ENCODE assay signal across 8 cellular contexts in the genomic region with DNA sequence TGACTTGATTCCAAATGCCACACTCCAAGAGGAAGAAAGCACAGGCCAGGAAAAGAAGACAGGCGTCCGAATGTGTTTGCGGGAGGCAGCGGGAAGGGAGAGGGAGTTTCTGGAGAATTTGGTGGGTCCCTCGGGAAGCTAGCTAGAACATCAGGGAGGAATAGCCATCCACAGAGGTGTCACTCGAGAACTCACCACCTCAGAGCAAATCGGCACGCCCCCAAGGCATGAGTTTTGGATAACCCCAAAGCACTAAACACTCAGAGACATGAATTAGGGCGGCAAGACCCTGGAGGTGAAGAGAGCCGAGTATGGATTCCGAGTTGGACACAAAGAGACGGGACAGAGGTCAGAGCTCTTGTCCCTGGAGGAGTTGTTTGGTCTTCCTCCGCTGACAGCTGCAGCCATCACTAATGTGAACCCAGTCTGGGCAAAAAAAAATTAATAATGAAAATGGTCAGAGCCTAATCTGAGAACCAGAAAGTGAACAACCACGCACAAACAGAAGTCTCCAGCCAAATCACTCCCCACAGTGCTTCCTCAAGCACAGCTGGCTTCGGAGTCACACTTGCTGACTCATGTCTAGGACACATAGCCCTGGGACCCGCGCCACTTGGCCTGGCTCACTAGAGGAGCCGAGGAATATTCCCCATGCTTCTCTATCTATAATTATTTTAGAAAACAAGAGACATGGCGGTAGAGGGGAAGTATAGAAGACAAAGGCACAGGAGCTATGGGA.
A peak's percentile ranks its signal among the peaks of the same experiment; 100 is the strongest.
DNase-seq lines count a peak whose midpoint lies in the region; ATAC-seq and TF ChIP-seq lines count a peak whose summit lies in the region.

No MANE protein-coding gene starts in this region.

- no peak overlapping the region for H3K4me3 ChIP-seq in prostate gland

- H3K36me3 ChIP-seq in prostate gland = no peaks in the 10 kb centered on the region

- ATAC-seq in SK-N-SH treated with all-trans-retinoic acid at 6 μM for 48 hours (peak; percentile 69), HG03469 (IDR thresholded peaks at IDR 0.05; ENCODE audit: unreplicated experiment) (no peak), HG02852 (IDR thresholded peaks at IDR 0.05; ENCODE audit: unreplicated experiment) (no peak)

- TF ChIP-seq POLR2A in prostate gland (IDR thresholded peaks at IDR 0.05) = no peak

- DNase-seq in CD1c-positive myeloid dendritic cell (ENCODE audit: extremely low spot score) (peak; percentile 43), cardiac septum (ENCODE audit: low spot score) (peak; percentile 92), prostate gland (ENCODE audit: low spot score) (peak; percentile 81), KBM-7 (no peak)
- DNase-seq in NK-92 treated with Interleukin-12 subunit alpha and Interleukin-12 subunit beta, amount 100 ng/mL, for 24 hours (lab: John Stamatoyannopoulos, UW) = no peak

- intact Hi-C loops in cardiac septum (cut with DNase I) (loop anchor here (5.0 kb wide), 4 partner anchors 61 to 239 kb away; no protein-coding TSS in a partner anchor), prostate gland (cut with DNase I) (loop anchor here (1.0 to 5.0 kb wide), 3 partner anchors 15 to 109 kb away; a partner anchor contains a TSS)

- WGBS in prostate gland = 51% methylated on average over 19 of the region's 19 CpGs

- peaks cover 33% of the 10 kb centered on the region for H3K4me1 ChIP-seq in prostate gland (replicated peaks)

- TF ChIP-seq CTCF in prostate gland (IDR thresholded peaks at IDR 0.05) = no peak

- H3K9me3 ChIP-seq in prostate gland = no peaks in the 10 kb centered on the region

- in situ Hi-C loops in KBM-7 (cut with MboI; ENCODE audit: low pct_unique_long_range_greater_than_20kb, low sequenced_read_pairs) = no loop called here

- H3K27me3 ChIP-seq in prostate gland (replicated peaks; ENCODE audit: insufficient read depth) = no peaks in the 10 kb centered on the region

- H3K27ac ChIP-seq in prostate gland = peak overlapping the region; percentile 90 to 92

TF ChIP-seq in SK-N-SH treated with all-trans-retinoic acid at 6 μM for 48 hours, 23 proteins besides CTCF, POLR2A, EP300 and RAD21:
- TF ChIP-seq CSDC2 (CRISPR knock-in tag; IDR thresholded peaks at IDR 0.05) = no peak
- TF ChIP-seq BACH2 (CRISPR knock-in tag; IDR thresholded peaks at IDR 0.05; ENCODE audit: borderline replicate concordance) = no peak
- TF ChIP-seq OSR1 (CRISPR knock-in tag; IDR thresholded peaks at IDR 0.05) = no peak
- TF ChIP-seq ZFP3 (CRISPR knock-in tag; IDR thresholded peaks at IDR 0.05) = no peak
- TF ChIP-seq ZNF565 (CRISPR knock-in tag; conservative IDR thresholded peaks at IDR 0.05; ENCODE audit: low read depth) = no peak
- TF ChIP-seq, protein P1, sequence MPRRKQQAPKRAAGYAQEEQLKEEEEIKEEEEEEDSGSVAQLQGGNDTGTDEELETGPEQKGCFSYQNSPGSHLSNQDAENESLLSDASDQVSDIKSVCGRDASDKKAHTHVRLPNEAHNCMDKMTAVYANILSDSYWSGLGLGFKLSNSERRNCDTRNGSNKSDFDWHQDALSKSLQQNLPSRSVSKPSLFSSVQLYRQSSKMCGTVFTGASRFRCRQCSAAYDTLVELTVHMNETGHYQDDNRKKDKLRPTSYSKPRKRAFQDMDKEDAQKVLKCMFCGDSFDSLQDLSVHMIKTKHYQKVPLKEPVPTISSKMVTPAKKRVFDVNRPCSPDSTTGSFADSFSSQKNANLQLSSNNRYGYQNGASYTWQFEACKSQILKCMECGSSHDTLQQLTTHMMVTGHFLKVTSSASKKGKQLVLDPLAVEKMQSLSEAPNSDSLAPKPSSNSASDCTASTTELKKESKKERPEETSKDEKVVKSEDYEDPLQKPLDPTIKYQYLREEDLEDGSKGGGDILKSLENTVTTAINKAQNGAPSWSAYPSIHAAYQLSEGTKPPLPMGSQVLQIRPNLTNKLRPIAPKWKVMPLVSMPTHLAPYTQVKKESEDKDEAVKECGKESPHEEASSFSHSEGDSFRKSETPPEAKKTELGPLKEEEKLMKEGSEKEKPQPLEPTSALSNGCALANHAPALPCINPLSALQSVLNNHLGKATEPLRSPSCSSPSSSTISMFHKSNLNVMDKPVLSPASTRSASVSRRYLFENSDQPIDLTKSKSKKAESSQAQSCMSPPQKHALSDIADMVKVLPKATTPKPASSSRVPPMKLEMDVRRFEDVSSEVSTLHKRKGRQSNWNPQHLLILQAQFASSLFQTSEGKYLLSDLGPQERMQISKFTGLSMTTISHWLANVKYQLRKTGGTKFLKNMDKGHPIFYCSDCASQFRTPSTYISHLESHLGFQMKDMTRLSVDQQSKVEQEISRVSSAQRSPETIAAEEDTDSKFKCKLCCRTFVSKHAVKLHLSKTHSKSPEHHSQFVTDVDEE (CRISPR knock-in tag; IDR thresholded peaks at IDR 0.05) = no peak
- TF ChIP-seq ZNF70 (CRISPR knock-in tag; IDR thresholded peaks at IDR 0.05) = no peak
- TF ChIP-seq PPARA (CRISPR knock-in tag; IDR thresholded peaks at IDR 0.05; ENCODE audit: borderline replicate concordance) = no peak
- no peak for TF ChIP-seq TCF4 (CRISPR knock-in tag; IDR thresholded peaks at IDR 0.05; ENCODE audit: borderline replicate concordance)
- no peak for TF ChIP-seq ESRRG (CRISPR knock-in tag; IDR thresholded peaks at IDR 0.05)
- TF ChIP-seq, protein P2, sequence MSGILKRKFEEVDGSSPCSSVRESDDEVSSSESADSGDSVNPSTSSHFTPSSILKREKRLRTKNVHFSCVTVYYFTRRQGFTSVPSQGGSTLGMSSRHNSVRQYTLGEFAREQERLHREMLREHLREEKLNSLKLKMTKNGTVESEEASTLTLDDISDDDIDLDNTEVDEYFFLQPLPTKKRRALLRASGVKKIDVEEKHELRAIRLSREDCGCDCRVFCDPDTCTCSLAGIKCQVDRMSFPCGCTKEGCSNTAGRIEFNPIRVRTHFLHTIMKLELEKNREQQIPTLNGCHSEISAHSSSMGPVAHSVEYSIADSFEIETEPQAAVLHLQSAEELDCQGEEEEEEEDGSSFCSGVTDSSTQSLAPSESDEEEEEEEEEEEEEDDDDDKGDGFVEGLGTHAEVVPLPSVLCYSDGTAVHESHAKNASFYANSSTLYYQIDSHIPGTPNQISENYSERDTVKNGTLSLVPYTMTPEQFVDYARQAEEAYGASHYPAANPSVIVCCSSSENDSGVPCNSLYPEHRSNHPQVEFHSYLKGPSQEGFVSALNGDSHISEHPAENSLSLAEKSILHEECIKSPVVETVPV (CRISPR knock-in tag; IDR thresholded peaks at IDR 0.05) = no peak
- TF ChIP-seq ARNTL (CRISPR knock-in tag; IDR thresholded peaks at IDR 0.05; ENCODE audit: borderline replicate concordance, low read depth) = no peak
- TF ChIP-seq, protein P3, sequence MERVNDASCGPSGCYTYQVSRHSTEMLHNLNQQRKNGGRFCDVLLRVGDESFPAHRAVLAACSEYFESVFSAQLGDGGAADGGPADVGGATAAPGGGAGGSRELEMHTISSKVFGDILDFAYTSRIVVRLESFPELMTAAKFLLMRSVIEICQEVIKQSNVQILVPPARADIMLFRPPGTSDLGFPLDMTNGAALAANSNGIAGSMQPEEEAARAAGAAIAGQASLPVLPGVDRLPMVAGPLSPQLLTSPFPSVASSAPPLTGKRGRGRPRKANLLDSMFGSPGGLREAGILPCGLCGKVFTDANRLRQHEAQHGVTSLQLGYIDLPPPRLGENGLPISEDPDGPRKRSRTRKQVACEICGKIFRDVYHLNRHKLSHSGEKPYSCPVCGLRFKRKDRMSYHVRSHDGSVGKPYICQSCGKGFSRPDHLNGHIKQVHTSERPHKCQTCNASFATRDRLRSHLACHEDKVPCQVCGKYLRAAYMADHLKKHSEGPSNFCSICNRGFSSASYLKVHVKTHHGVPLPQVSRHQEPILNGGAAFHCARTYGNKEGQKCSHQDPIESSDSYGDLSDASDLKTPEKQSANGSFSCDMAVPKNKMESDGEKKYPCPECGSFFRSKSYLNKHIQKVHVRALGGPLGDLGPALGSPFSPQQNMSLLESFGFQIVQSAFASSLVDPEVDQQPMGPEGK (CRISPR knock-in tag; IDR thresholded peaks at IDR 0.05; ENCODE audit: borderline replicate concordance) = no peak
- no peak for TF ChIP-seq ZFP30 (CRISPR knock-in tag; IDR thresholded peaks at IDR 0.05)
- no peak for TF ChIP-seq TOX (CRISPR knock-in tag; IDR thresholded peaks at IDR 0.05; ENCODE audit: borderline replicate concordance)
- no peak for TF ChIP-seq ZC3H10 (CRISPR knock-in tag; IDR thresholded peaks at IDR 0.05)
- no peak for TF ChIP-seq SNAI2 (CRISPR knock-in tag; IDR thresholded peaks at IDR 0.05)
- TF ChIP-seq, protein P4, sequence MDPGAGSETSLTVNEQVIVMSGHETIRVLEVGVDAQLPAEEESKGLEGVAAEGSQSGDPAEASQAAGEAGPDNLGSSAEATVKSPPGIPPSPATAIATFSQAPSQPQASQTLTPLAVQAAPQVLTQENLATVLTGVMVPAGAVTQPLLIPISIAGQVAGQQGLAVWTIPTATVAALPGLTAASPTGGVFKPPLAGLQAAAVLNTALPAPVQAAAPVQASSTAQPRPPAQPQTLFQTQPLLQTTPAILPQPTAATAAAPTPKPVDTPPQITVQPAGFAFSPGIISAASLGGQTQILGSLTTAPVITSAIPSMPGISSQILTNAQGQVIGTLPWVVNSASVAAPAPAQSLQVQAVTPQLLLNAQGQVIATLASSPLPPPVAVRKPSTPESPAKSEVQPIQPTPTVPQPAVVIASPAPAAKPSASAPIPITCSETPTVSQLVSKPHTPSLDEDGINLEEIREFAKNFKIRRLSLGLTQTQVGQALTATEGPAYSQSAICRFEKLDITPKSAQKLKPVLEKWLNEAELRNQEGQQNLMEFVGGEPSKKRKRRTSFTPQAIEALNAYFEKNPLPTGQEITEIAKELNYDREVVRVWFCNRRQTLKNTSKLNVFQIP (CRISPR knock-in tag; IDR thresholded peaks at IDR 0.05; ENCODE audit: borderline replicate concordance, low read depth) = no peak
- TF ChIP-seq, protein P5, sequence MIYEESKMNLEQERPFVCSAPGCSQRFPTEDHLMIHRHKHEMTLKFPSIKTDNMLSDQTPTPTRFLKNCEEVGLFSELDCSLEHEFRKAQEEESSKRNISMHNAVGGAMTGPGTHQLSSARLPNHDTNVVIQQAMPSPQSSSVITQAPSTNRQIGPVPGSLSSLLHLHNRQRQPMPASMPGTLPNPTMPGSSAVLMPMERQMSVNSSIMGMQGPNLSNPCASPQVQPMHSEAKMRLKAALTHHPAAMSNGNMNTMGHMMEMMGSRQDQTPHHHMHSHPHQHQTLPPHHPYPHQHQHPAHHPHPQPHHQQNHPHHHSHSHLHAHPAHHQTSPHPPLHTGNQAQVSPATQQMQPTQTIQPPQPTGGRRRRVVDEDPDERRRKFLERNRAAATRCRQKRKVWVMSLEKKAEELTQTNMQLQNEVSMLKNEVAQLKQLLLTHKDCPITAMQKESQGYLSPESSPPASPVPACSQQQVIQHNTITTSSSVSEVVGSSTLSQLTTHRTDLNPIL (CRISPR knock-in tag; IDR thresholded peaks at IDR 0.05; ENCODE audit: low read depth) = no peak
- no peak for TF ChIP-seq ISL1 (CRISPR knock-in tag; IDR thresholded peaks at IDR 0.05)

Comparison
In these comparisons a context has a peak if more than half of its experiments do, and no peak if none do; other contexts are left out.
1. DNase-seq: peak in CD1c-positive myeloid dendritic cell (single experiment), cardiac septum (single experiment) and prostate gland (single experiment); none in NK-92 treated with Interleukin-12 subunit alpha and Interleukin-12 subunit beta, amount 100 ng/mL, for 24 hours (single experiment) and KBM-7 (single experiment).